ENCODE assay signal across 18 cellular contexts in genomic region chr1:247337961-247338360, GRCh38.
"Had no signal": no experiment of that assay in that cellular context is flagged by ENCODE, and none has a peak within 500 bp of the region (broad histone marks: within the 10 kb centered on the region; RNA-seq: fewer than 3 reads in every experiment).

No MANE protein-coding gene starts in this region.

- H3K9me3 ChIP-seq: lower lobe of right lung, neutrophil, transverse colon had no signal

- H3K27me3 ChIP-seq: transverse colon had no signal

- H3K36me3 ChIP-seq: lower lobe of right lung, neutrophil, transverse colon had no signal

- H3K36me3 Mint-ChIP-seq: immature natural killer cell had no signal

- H3K27ac Mint-ChIP-seq: immature natural killer cell had no signal

- H3K4me3 Mint-ChIP-seq: immature natural killer cell had no signal

- H3K4me3 ChIP-seq: lower lobe of right lung, transverse colon had no signal

- H3K27ac ChIP-seq: lower lobe of right lung, neutrophil, transverse colon had no signal

- DNase-seq: activated CD4-positive, alpha-beta T cell treated with anti-CD3 and anti-CD28 coated beads for 1 hour; activated CD4-positive, alpha-beta T cell treated with anti-CD3 and anti-CD28 coated beads, Interleukin-2, amount 50 U/mL, for 4 hours; activated naive CD4-positive, alpha-beta T cell treated with Interleukin-2 at 50 U/mL for 16 hours; activated T-cell treated with anti-CD3 and anti-CD28 coated beads for 4 hours; caudate nucleus; cortex of kidney; effector CD8-positive, alpha-beta T cell; foreskin melanocyte; immature natural killer cell; left cardiac atrium; lower lobe of right lung; midbrain; retina; stimulated activated CD4-positive, alpha-beta T cell treated with anti-CD3 and anti-CD28 coated beads, Interleukin-4, amount 100 ng/mL, for 1 hour; stimulated activated naive CD4-positive, alpha-beta T cell treated with Interleukin-2 at 50 U/mL for 16 hours; T-helper 1 cell; transverse colon had no signal
